ENCODE assay signal across 13 cellular contexts in the genomic region with DNA sequence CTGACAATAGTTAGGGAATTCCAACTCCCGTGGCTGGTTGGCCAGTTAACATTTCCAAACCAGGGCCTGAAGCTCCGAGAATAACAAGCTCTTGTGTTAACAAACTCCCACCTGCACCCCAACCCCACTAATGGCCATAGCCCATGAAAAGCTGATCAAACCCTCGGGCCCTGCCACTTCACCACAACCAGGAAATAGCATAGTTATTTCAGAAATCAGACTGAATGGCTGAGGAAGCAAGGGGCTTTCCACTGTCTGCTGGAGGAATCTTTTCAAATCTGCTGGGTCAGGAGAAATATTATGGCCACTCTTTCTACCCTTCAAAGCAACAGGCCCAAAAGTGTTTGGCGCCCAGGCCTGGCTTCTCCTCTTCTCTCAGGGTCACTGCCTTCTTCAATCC.
A peak's percentile ranks its signal among the peaks of the same experiment; 100 is the strongest.
DNase-seq lines count a peak whose midpoint lies in the region; ATAC-seq and TF ChIP-seq lines count a peak whose summit lies in the region.
"Had no signal": no experiment of that assay in that cellular context is flagged by ENCODE, and none has a peak within 500 bp of the region (broad histone marks: within the 10 kb centered on the region; RNA-seq: fewer than 3 reads in every experiment).

No MANE protein-coding gene starts in this region.

- no peaks in the 10 kb centered on the region for H3K36me3 Mint-ChIP-seq in activated T-helper 17 cell treated with anti-CD3 and anti-CD28 coated beads, Interleukin-2, amount 50 U/mL, for 72 hours (ENCODE audit: low read depth)
- no peaks in the 10 kb centered on the region for H3K36me3 Mint-ChIP-seq in chondrocyte (ENCODE audit: low read depth)

- peak overlapping the region; percentile 78 for H3K27ac ChIP-seq in BLaER1
- H3K27ac ChIP-seq: brain microvascular endothelial cell, epithelial cell of prostate, transverse colon had no signal

- ATAC-seq in GM18511 (IDR thresholded peaks at IDR 0.05; ENCODE audit: unreplicated experiment) (peak; percentile 37), HG02798 (IDR thresholded peaks at IDR 0.05; ENCODE audit: poor library complexity, unreplicated experiment) (peak; percentile 38)
- peak; percentile 76 for ATAC-seq in activated T-helper 17 cell treated with anti-CD3 and anti-CD28 coated beads, Interleukin-2, amount 50 U/mL, for 72 hours (replicated peaks)

- DNase-seq in superior temporal gyrus (ENCODE audit: extremely low spot score) = no peak
- DNase-seq in chondrocyte (ENCODE audit: low spot score) = no peak
- DNase-seq in SHP77 treated with DMSO at 0.1 percent for 48 hours (lab: John Stamatoyannopoulos, UW) = no peak
- DNase-seq in DMS79 treated with DMSO at 0.1 percent for 48 hours (lab: John Stamatoyannopoulos, UW) = no peak
- DNase-seq: brain microvascular endothelial cell, NCI-H2029, transverse colon had no signal

- peaks cover 24% of the 10 kb centered on the region for H3K4me1 Mint-ChIP-seq in activated T-helper 17 cell treated with anti-CD3 and anti-CD28 coated beads, Interleukin-2, amount 50 U/mL, for 72 hours
- peaks cover 8% of the 10 kb centered on the region for H3K4me1 Mint-ChIP-seq in chondrocyte (ENCODE audit: low read depth)

- peak overlapping the region; percentile 75 for H3K4me2 ChIP-seq in BLaER1

- H3K27me3 ChIP-seq in BLaER1 = no peaks in the 10 kb centered on the region
- H3K27me3 ChIP-seq: brain microvascular endothelial cell, right atrium auricular region, transverse colon had no signal

- H3K4me3 ChIP-seq in BLaER1 = peak overlapping the region; percentile 32
- H3K4me3 ChIP-seq: right atrium auricular region, transverse colon had no signal

- H4K20me1 ChIP-seq in BLaER1 = no peaks in the 10 kb centered on the region

- peaks cover 23% of the 10 kb centered on the region for H3K9me3 ChIP-seq in BLaER1
- H3K9me3 ChIP-seq: right atrium auricular region, transverse colon had no signal

- no peak for TF ChIP-seq CTCF in chondrocyte (IDR thresholded peaks at IDR 0.05)

- no peaks in the 10 kb centered on the region for H3K36me3 ChIP-seq in BLaER1
- H3K36me3 ChIP-seq: brain microvascular endothelial cell had no signal

- no peaks in the 10 kb centered on the region for H3K27me3 Mint-ChIP-seq in activated T-helper 17 cell treated with anti-CD3 and anti-CD28 coated beads, Interleukin-2, amount 50 U/mL, for 72 hours
- H3K27me3 Mint-ChIP-seq in chondrocyte (ENCODE audit: low read depth) = no peaks in the 10 kb centered on the region

- no peak overlapping the region for H3K9ac ChIP-seq in BLaER1

- H3K4me1 ChIP-seq in BLaER1 = peaks cover 41% of the 10 kb centered on the region
- H3K4me1 ChIP-seq: transverse colon had no signal

- no peaks in the 10 kb centered on the region for H3K9me3 Mint-ChIP-seq in activated T-helper 17 cell treated with anti-CD3 and anti-CD28 coated beads, Interleukin-2, amount 50 U/mL, for 72 hours
- peaks cover 2% of the 10 kb centered on the region for H3K9me3 Mint-ChIP-seq in chondrocyte (ENCODE audit: low read depth)

- peak overlapping the region; percentile 69 for H3K27ac Mint-ChIP-seq in activated T-helper 17 cell treated with anti-CD3 and anti-CD28 coated beads, Interleukin-2, amount 50 U/mL, for 72 hours
- no peak overlapping the region for H3K27ac Mint-ChIP-seq in chondrocyte (ENCODE audit: unreplicated experiment)

- peak overlapping the region; percentile 19 for H3K4me3 Mint-ChIP-seq in activated T-helper 17 cell treated with anti-CD3 and anti-CD28 coated beads, Interleukin-2, amount 50 U/mL, for 72 hours
- H3K4me3 Mint-ChIP-seq in chondrocyte (ENCODE audit: unreplicated experiment) = no peak overlapping the region
